10 cellular contexts compared by ENCODE assay signal in the genomic region with DNA sequence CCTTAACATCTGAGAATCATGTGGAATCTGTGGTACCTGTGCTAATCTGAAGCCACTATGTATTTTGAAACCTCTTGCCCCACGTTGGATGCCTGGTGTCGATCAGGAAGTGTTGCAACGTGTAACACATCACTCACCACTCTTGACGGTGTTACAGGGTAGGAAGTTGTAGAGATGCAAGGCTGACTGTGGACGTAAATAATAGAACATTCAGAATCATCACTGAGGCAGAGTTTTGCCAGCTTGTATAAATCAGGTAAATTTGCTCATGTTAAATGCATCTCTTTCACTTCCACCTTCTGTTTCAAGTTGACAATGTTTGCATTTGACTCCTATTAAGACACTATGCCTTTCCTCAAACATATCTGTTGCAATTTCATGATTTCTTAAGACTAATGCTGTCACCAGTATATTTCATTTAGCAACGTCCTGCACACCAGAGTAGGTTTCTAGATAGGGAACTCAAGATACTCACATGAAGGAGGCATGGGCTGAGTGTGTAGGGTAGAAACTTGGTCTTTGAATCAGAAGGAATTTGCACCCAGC. TPM values are rescaled to one million over a fixed set of nuclear protein-coding genes. Genes with fewer than 3 reads are reported as not detected.
A peak's percentile ranks its signal among the peaks of the same experiment; 100 is the strongest.
DNase-seq lines count a peak whose midpoint lies in the region; ATAC-seq and TF ChIP-seq lines count a peak whose summit lies in the region.
"Had no signal": no experiment of that assay in that cellular context is flagged by ENCODE, and none has a peak within 500 bp of the region (broad histone marks: within the 10 kb centered on the region; RNA-seq: fewer than 3 reads in every experiment).

No MANE protein-coding gene starts in this region.

- ATAC-seq in GM18520 (IDR thresholded peaks at IDR 0.05; ENCODE audit: unreplicated experiment) (peak; percentile 51), HG02678 (IDR thresholded peaks at IDR 0.05; ENCODE audit: unreplicated experiment) (peak; percentile 49)

- H3K4me1 Mint-ChIP-seq in mesothelial cell of epicardium = peaks cover 15% of the 10 kb centered on the region

- peak overlapping the region; percentile 26 for H3K27ac Mint-ChIP-seq in mesothelial cell of epicardium

- peaks cover 13% of the 10 kb centered on the region for H3K9me3 Mint-ChIP-seq in mesothelial cell of epicardium

- H3K36me3 Mint-ChIP-seq in mesothelial cell of epicardium = peaks cover 49% of the 10 kb centered on the region

- no peaks in the 10 kb centered on the region for H3K27me3 Mint-ChIP-seq in mesothelial cell of epicardium (ENCODE audit: low read depth)

- no peak overlapping the region for H3K4me3 Mint-ChIP-seq in mesothelial cell of epicardium

- TF ChIP-seq CTCF in mesothelial cell of epicardium (IDR thresholded peaks at IDR 0.05; ENCODE audit: unreplicated experiment) (no peak), coronary artery (IDR thresholded peaks at IDR 0.05) (no peak)

- no peak overlapping the region for H3K27ac ChIP-seq in coronary artery
- H3K27ac ChIP-seq: parathyroid adenoma, SK-N-MC had no signal

- H3K4me3 ChIP-seq in coronary artery = no peak overlapping the region
- H3K4me3 ChIP-seq: SK-N-MC had no signal

- peak; percentile 37 for DNase-seq in NCI-H226
- DNase-seq in mesothelial cell of epicardium (ENCODE audit: low spot score in 2 of 2, unreplicated experiment in 2 of 2) = no peak
- no peak for DNase-seq in NCI-H187 (lab: John Stamatoyannopoulos, UW)
- no peak for DNase-seq in KG1 (lab: John Stamatoyannopoulos, UW)
- DNase-seq in coronary artery (ENCODE audit: low spot score) = no peak
- no peak for DNase-seq in EL

RNA-seq across cellular contexts. Expression of a gene that starts 38.1 kb away (rescaled TPM):
- total RNA-seq in mesothelial cell of epicardium = 137 to 144 TPM (median 140 TPM) in 3 replicates
